ENCODE assay signal across 1 cellular context in genomic region chr10:112768121-112768520, GRCh38.
TF ChIP-seq lines count a peak whose summit lies in the region.

No MANE protein-coding gene starts in this region.

TF ChIP-seq in WTC11, 78 proteins besides CTCF, POLR2A, EP300 and RAD21 (continued from another document):
- TF ChIP-seq, protein P1, sequence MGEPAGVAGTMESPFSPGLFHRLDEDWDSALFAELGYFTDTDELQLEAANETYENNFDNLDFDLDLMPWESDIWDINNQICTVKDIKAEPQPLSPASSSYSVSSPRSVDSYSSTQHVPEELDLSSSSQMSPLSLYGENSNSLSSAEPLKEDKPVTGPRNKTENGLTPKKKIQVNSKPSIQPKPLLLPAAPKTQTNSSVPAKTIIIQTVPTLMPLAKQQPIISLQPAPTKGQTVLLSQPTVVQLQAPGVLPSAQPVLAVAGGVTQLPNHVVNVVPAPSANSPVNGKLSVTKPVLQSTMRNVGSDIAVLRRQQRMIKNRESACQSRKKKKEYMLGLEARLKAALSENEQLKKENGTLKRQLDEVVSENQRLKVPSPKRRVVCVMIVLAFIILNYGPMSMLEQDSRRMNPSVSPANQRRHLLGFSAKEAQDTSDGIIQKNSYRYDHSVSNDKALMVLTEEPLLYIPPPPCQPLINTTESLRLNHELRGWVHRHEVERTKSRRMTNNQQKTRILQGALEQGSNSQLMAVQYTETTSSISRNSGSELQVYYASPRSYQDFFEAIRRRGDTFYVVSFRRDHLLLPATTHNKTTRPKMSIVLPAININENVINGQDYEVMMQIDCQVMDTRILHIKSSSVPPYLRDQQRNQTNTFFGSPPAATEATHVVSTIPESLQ (CRISPR knock-in tag; IDR thresholded peaks at IDR 0.05) = no peak
- TF ChIP-seq ZNF671 (CRISPR knock-in tag; IDR thresholded peaks at IDR 0.05) = no peak
- no peak for TF ChIP-seq SMAD3 (CRISPR knock-in tag; IDR thresholded peaks at IDR 0.05; ENCODE audit: borderline replicate concordance)
- TF ChIP-seq, protein P2, sequence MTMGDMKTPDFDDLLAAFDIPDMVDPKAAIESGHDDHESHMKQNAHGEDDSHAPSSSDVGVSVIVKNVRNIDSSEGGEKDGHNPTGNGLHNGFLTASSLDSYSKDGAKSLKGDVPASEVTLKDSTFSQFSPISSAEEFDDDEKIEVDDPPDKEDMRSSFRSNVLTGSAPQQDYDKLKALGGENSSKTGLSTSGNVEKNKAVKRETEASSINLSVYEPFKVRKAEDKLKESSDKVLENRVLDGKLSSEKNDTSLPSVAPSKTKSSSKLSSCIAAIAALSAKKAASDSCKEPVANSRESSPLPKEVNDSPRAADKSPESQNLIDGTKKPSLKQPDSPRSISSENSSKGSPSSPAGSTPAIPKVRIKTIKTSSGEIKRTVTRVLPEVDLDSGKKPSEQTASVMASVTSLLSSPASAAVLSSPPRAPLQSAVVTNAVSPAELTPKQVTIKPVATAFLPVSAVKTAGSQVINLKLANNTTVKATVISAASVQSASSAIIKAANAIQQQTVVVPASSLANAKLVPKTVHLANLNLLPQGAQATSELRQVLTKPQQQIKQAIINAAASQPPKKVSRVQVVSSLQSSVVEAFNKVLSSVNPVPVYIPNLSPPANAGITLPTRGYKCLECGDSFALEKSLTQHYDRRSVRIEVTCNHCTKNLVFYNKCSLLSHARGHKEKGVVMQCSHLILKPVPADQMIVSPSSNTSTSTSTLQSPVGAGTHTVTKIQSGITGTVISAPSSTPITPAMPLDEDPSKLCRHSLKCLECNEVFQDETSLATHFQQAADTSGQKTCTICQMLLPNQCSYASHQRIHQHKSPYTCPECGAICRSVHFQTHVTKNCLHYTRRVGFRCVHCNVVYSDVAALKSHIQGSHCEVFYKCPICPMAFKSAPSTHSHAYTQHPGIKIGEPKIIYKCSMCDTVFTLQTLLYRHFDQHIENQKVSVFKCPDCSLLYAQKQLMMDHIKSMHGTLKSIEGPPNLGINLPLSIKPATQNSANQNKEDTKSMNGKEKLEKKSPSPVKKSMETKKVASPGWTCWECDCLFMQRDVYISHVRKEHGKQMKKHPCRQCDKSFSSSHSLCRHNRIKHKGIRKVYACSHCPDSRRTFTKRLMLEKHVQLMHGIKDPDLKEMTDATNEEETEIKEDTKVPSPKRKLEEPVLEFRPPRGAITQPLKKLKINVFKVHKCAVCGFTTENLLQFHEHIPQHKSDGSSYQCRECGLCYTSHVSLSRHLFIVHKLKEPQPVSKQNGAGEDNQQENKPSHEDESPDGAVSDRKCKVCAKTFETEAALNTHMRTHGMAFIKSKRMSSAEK (CRISPR knock-in tag; IDR thresholded peaks at IDR 0.05; ENCODE audit: borderline replicate concordance) = no peak
- TF ChIP-seq ZBTB21 (CRISPR knock-in tag; IDR thresholded peaks at IDR 0.05; ENCODE audit: borderline replicate concordance) = no peak
- TF ChIP-seq HMGA2 (CRISPR knock-in tag; IDR thresholded peaks at IDR 0.05) = no peak
- no peak for TF ChIP-seq ZNF396 (CRISPR knock-in tag; IDR thresholded peaks at IDR 0.05; ENCODE audit: borderline replicate concordance)
- no peak for TF ChIP-seq FOXJ3 (CRISPR knock-in tag; IDR thresholded peaks at IDR 0.05; ENCODE audit: borderline replicate concordance)
- no peak for TF ChIP-seq STAT6 (CRISPR knock-in tag; conservative IDR thresholded peaks at IDR 0.05; ENCODE audit: low read depth)
- TF ChIP-seq IRF2 (CRISPR knock-in tag; IDR thresholded peaks at IDR 0.05; ENCODE audit: borderline replicate concordance, low read depth) = no peak
- TF ChIP-seq ARID4B (CRISPR knock-in tag; IDR thresholded peaks at IDR 0.05; ENCODE audit: borderline replicate concordance) = no peak
- no peak for TF ChIP-seq OVOL2 (CRISPR knock-in tag; IDR thresholded peaks at IDR 0.05; ENCODE audit: borderline replicate concordance)
